In genomic region chr6:114514153-114514552, GRCh38 we compare ENCODE assay signal across 35 cellular contexts.
"Had no signal": no experiment of that assay in that cellular context is flagged by ENCODE, and none has a peak within 500 bp of the region (broad histone marks: within the 10 kb centered on the region; RNA-seq: fewer than 3 reads in every experiment).

No MANE protein-coding gene starts in this region.

- H3K36me3 Mint-ChIP-seq: activated naive CD4-positive, alpha-beta T cell treated with anti-CD3 and anti-CD28 coated beads, Interleukin-2, amount 50 U/mL, for 24 hours; activated naive CD8-positive, alpha-beta T cell treated with anti-CD3 and anti-CD28 coated beads for 36 hours had no signal

- H3K4me3 Mint-ChIP-seq: activated B cell treated with CpG ODN at 0.5 μM for 24 hours; activated CD8-positive, alpha-beta T cell treated with anti-CD3 and anti-CD28 coated beads for 36 hours; activated naive CD4-positive, alpha-beta T cell treated with anti-CD3 and anti-CD28 coated beads for 36 hours; activated naive CD4-positive, alpha-beta T cell treated with anti-CD3 and anti-CD28 coated beads, Interleukin-2, amount 50 U/mL, for 24 hours; activated naive CD8-positive, alpha-beta T cell treated with anti-CD3 and anti-CD28 coated beads for 36 hours; activated naive CD8-positive, alpha-beta T cell treated with anti-CD3 and anti-CD28 coated beads, Interleukin-2, amount 50 U/mL, for 24 hours; activated T-helper 1 cell treated with anti-CD3 and anti-CD28 coated beads, Interleukin-12 subunit alpha, Interleukin-12 subunit beta, Interleukin-2, Interleukin-4 antibody, amounts not matched to agents 30 ng/mL and 10 ng/mL and 1 ng/mL, durations not matched to agents 14 hours and 24 hours and 36 hours; endodermal cell; T-helper 17 cell; T-helper 2 cell treated with Interferon-gamma antibody and Interleukin-4, amounts not matched to agents 5 μg/mL and 100 μg/mL, for 36 hours had no signal

- H3K36me3 ChIP-seq: adrenal gland, colonic mucosa, esophagus muscularis mucosa, gastrocnemius medialis, heart left ventricle, WERI-Rb-1 had no signal

- H3K4me1 Mint-ChIP-seq: activated B cell treated with CpG ODN at 0.5 μM for 24 hours; activated naive CD4-positive, alpha-beta T cell treated with anti-CD3 and anti-CD28 coated beads, Interleukin-2, amount 50 U/mL, for 24 hours; activated naive CD8-positive, alpha-beta T cell treated with anti-CD3 and anti-CD28 coated beads for 36 hours; activated naive CD8-positive, alpha-beta T cell treated with anti-CD3 and anti-CD28 coated beads, Interleukin-2, amount 50 U/mL, for 24 hours; T-helper 17 cell had no signal

- H3K27ac ChIP-seq: adrenal gland, body of pancreas, colonic mucosa, esophagus muscularis mucosa, foreskin keratinocyte, gastrocnemius medialis, heart left ventricle, WERI-Rb-1 had no signal

- ATAC-seq: activated CD4-positive, CD25-positive, alpha-beta regulatory T cell treated with anti-CD3 and anti-CD28 coated beads, Interleukin-2, amount 50 U/mL, for 24 hours; activated CD8-positive, alpha-beta T cell treated with anti-CD3 and anti-CD28 coated beads for 36 hours; activated naive CD8-positive, alpha-beta T cell treated with anti-CD3 and anti-CD28 coated beads, Interleukin-2, amount 50 U/mL, for 24 hours; body of pancreas; foreskin keratinocyte; gastrocnemius medialis; heart left ventricle; T-helper 17 cell had no signal

- H3K9me3 ChIP-seq: adrenal gland, body of pancreas, colonic mucosa, esophagus muscularis mucosa, gastrocnemius medialis, heart left ventricle had no signal

- H3K27ac Mint-ChIP-seq: activated B cell treated with CpG ODN at 0.5 μM for 24 hours; activated CD8-positive, alpha-beta T cell treated with anti-CD3 and anti-CD28 coated beads for 36 hours; activated naive CD4-positive, alpha-beta T cell treated with anti-CD3 and anti-CD28 coated beads for 36 hours; activated naive CD4-positive, alpha-beta T cell treated with anti-CD3 and anti-CD28 coated beads, Interleukin-2, amount 50 U/mL, for 24 hours; activated naive CD8-positive, alpha-beta T cell treated with anti-CD3 and anti-CD28 coated beads for 36 hours; activated naive CD8-positive, alpha-beta T cell treated with anti-CD3 and anti-CD28 coated beads, Interleukin-2, amount 50 U/mL, for 24 hours; activated T-helper 1 cell treated with anti-CD3 and anti-CD28 coated beads, Interleukin-12 subunit alpha, Interleukin-12 subunit beta, Interleukin-2, Interleukin-4 antibody, amounts not matched to agents 30 ng/mL and 10 ng/mL and 1 ng/mL, durations not matched to agents 14 hours and 24 hours and 36 hours; activated T-helper 2 cell treated with anti-CD3 and anti-CD28 coated beads, Interferon-gamma antibody, Interleukin-2, Interleukin-4, amounts not matched to agents 10 μg/mL and 5 μg/mL and 100 μg/mL, durations not matched to agents 14 hours and 24 hours and 36 hours; endodermal cell; T-helper 17 cell; T-helper 2 cell treated with Interferon-gamma antibody and Interleukin-4, amounts not matched to agents 5 μg/mL and 100 μg/mL, for 36 hours had no signal

- H3K27me3 Mint-ChIP-seq: activated B cell treated with CpG ODN at 0.5 μM for 24 hours; activated CD8-positive, alpha-beta T cell treated with anti-CD3 and anti-CD28 coated beads for 36 hours; activated naive CD4-positive, alpha-beta T cell treated with anti-CD3 and anti-CD28 coated beads, Interleukin-2, amount 50 U/mL, for 24 hours; activated naive CD8-positive, alpha-beta T cell treated with anti-CD3 and anti-CD28 coated beads for 36 hours; activated naive CD8-positive, alpha-beta T cell treated with anti-CD3 and anti-CD28 coated beads, Interleukin-2, amount 50 U/mL, for 24 hours; T-helper 17 cell had no signal

- H3K9me3 Mint-ChIP-seq: activated B cell treated with CpG ODN at 0.5 μM for 24 hours; activated CD8-positive, alpha-beta T cell treated with anti-CD3 and anti-CD28 coated beads for 36 hours; activated T-helper 1 cell treated with anti-CD3 and anti-CD28 coated beads, Interleukin-12 subunit alpha, Interleukin-12 subunit beta, Interleukin-2, Interleukin-4 antibody, amounts not matched to agents 30 ng/mL and 10 ng/mL and 1 ng/mL, durations not matched to agents 14 hours and 24 hours and 36 hours; activated T-helper 2 cell treated with anti-CD3 and anti-CD28 coated beads, Interferon-gamma antibody, Interleukin-2, Interleukin-4, amounts not matched to agents 10 μg/mL and 5 μg/mL and 100 μg/mL, durations not matched to agents 14 hours and 24 hours and 36 hours; T-helper 2 cell treated with Interferon-gamma antibody and Interleukin-4, amounts not matched to agents 5 μg/mL and 100 μg/mL, for 36 hours had no signal

- H3K4me3 ChIP-seq: adrenal gland, body of pancreas, colonic mucosa, esophagus muscularis mucosa, gastrocnemius medialis, heart left ventricle had no signal

- H3K4me1 ChIP-seq: adrenal gland, body of pancreas, colonic mucosa, esophagus muscularis mucosa, foreskin keratinocyte, gastrocnemius medialis, heart left ventricle had no signal

- H3K27me3 ChIP-seq: adrenal gland, body of pancreas, colonic mucosa, esophagus muscularis mucosa, foreskin keratinocyte, gastrocnemius medialis, heart left ventricle had no signal

- DNase-seq: activated B cell treated with CpG ODN at 0.5 μM for 24 hours; activated CD4-positive, alpha-beta T cell treated with anti-CD3 and anti-CD28 coated beads for 48 hours; activated CD4-positive, alpha-beta T cell treated with anti-CD3 and anti-CD28 coated beads, Interleukin-2, amount 50 U/mL, for 1 hour; activated CD4-positive, alpha-beta T cell treated with anti-CD3 and anti-CD28 coated beads, Interleukin-2, amount 50 U/mL, for 48 hours; activated CD8-positive, alpha-beta memory T cell treated with anti-CD3 and anti-CD28 coated beads for 24 hours; activated CD8-positive, alpha-beta T cell treated with anti-CD3 and anti-CD28 coated beads for 36 hours; activated effector memory CD4-positive, alpha-beta T cell treated with anti-CD3 and anti-CD28 coated beads, Interleukin-2, amount 50 U/mL, for 16 hours; activated naive CD4-positive, alpha-beta T cell treated with anti-CD3 and anti-CD28 coated beads for 36 hours; activated naive CD8-positive, alpha-beta T cell treated with anti-CD3 and anti-CD28 coated beads for 36 hours; activated naive CD8-positive, alpha-beta T cell treated with anti-CD3 and anti-CD28 coated beads, Interleukin-2, amount 50 U/mL, for 24 hours; activated T-cell treated with anti-CD3 and anti-CD28 coated beads, Interleukin-2, amount 50 U/mL, for 48 hours; adrenal gland; amygdala; aorta; body of pancreas; central memory CD4-positive, alpha-beta T cell; cerebellar nuclear complex; colonic mucosa; effector memory CD4-positive, alpha-beta T cell; endodermal cell; erythroblast; foreskin keratinocyte; gastrocnemius medialis; glutamatergic neuron; heart left ventricle; T-helper 1 cell; T-helper 17 cell; T1000; WERI-Rb-1 had no signal
